In the genomic region with DNA sequence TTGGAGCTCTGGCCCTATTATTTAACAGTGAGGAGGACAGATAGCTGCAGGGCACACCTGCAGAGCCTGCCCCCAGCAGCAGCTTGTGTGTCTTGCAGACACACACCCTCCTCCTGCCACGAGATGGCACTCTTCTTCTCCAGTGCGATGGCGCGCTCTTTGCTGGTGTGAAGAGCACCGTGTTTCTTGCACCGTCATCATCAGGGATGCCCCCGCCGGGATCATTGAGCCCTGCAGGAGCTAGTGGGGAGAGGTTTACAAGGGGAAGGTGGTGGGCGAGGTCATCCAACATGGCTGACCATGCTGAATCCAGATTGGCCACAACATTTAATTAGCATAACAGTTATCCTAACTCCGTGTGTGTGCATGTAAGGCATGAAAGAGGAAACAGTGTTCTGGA, we compare ENCODE assay signal across 8 cellular contexts.
DNase-seq lines count a peak whose midpoint lies in the region; FAIRE-seq and TF ChIP-seq lines count a peak whose summit lies in the region.

No MANE protein-coding gene starts in this region.

- H3K4me2 ChIP-seq in Karpas-422 (ENCODE audit: low read depth, low read length, poor library complexity, severe bottlenecking) = peak overlapping the region; percentile 16
- no peak overlapping the region for H3K4me2 ChIP-seq in osteoblast (ENCODE audit: insufficient read depth, low read length)

- H4K20me1 ChIP-seq in Karpas-422 (ENCODE audit: insufficient read depth, low read depth, low read length) (no peaks in the 10 kb centered on the region), osteoblast (ENCODE audit: insufficient read depth, low read length) (no peaks in the 10 kb centered on the region)

- no peak overlapping the region for H3K27ac ChIP-seq in Karpas-422 (ENCODE audit: low read length)
- no peak overlapping the region for H3K27ac ChIP-seq in osteoblast (ENCODE audit: low read depth, low read length)
- peak overlapping the region; percentile 11 to 47 for H3K27ac ChIP-seq in tibial artery

- DNase-seq in GOT3 (lab: John Stamatoyannopoulos, UW) = peak; percentile 13
- DNase-seq in Karpas-422 = peak; percentile 89
- peak; percentile 67 for DNase-seq in RCC 7860 (ENCODE audit: low spot score)
- DNase-seq in activated T-helper 1 cell treated with anti-CD3 and anti-CD28 coated beads, Interleukin-12 subunit alpha, Interleukin-12 subunit beta, Interleukin-2, Interleukin-4 antibody, amounts not matched to agents 30 ng/mL and 10 ng/mL and 1 ng/mL, durations not matched to agents 14 hours and 24 hours and 36 hours (ENCODE audit: low spot score) = peak; percentile 51
- DNase-seq in foreskin fibroblast = peak; percentile 45 to 79
- peak; percentile 97 for DNase-seq in osteoblast (ENCODE audit: insufficient read length, low spot score, missing footprints)
- DNase-seq in tibial artery = peak; percentile 81 to 90

- peak overlapping the region; percentile 7 for H3K4me3 Mint-ChIP-seq in activated T-helper 1 cell treated with anti-CD3 and anti-CD28 coated beads, Interleukin-12 subunit alpha, Interleukin-12 subunit beta, Interleukin-2, Interleukin-4 antibody, amounts not matched to agents 30 ng/mL and 10 ng/mL and 1 ng/mL, durations not matched to agents 14 hours and 24 hours and 36 hours

- no peak overlapping the region for H3K9ac ChIP-seq in Karpas-422 (ENCODE audit: low read length)

- peaks cover 15% of the 10 kb centered on the region for H3K4me1 ChIP-seq in Karpas-422 (ENCODE audit: low read length)
- no peaks in the 10 kb centered on the region for H3K4me1 ChIP-seq in osteoblast (ENCODE audit: insufficient read depth, low read length)
- peaks cover 0 to 4% (median 0%) of the 10 kb centered on the region in 4 donors for H3K4me1 ChIP-seq in tibial artery

- H3K79me2 ChIP-seq in Karpas-422 (ENCODE audit: low read length) = no peaks in the 10 kb centered on the region
- H3K79me2 ChIP-seq in osteoblast (ENCODE audit: insufficient read depth, low read length) = no peaks in the 10 kb centered on the region

- H3K27me3 Mint-ChIP-seq in activated T-helper 1 cell treated with anti-CD3 and anti-CD28 coated beads, Interleukin-12 subunit alpha, Interleukin-12 subunit beta, Interleukin-2, Interleukin-4 antibody, amounts not matched to agents 30 ng/mL and 10 ng/mL and 1 ng/mL, durations not matched to agents 14 hours and 24 hours and 36 hours (ENCODE audit: insufficient read depth) = peaks cover 16% of the 10 kb centered on the region

- TF ChIP-seq CTCF in foreskin fibroblast (IDR thresholded peaks at IDR 0.05; ENCODE audit: low read depth, low read length) (peak; percentile 70), osteoblast (IDR thresholded peaks at IDR 0.05; ENCODE audit: extremely low read depth, low read depth, low read length) (peak; percentile 85), tibial artery (IDR thresholded peaks at IDR 0.05) (peak; percentile 73 to 84)

- no peak overlapping the region for H2AFZ ChIP-seq in Karpas-422 (ENCODE audit: low read length)
- no peak overlapping the region for H2AFZ ChIP-seq in osteoblast (ENCODE audit: low read length)

- FAIRE-seq in G401.6 (lab: Jason Lieb, UNC) = peak; percentile 49
- FAIRE-seq in RCC 7860 (lab: Jason Lieb, UNC) = no peak

- H3K4me3 ChIP-seq in Karpas-422 (ENCODE audit: low read length) (no peak overlapping the region), foreskin fibroblast (ENCODE audit: low read depth in 1 of 2, low read length in 2 of 2) (no peak overlapping the region), osteoblast (ENCODE audit: insufficient read depth, low read length) (no peak overlapping the region), tibial artery (no peak overlapping the region)

- no peak overlapping the region for H3K27ac Mint-ChIP-seq in activated T-helper 1 cell treated with anti-CD3 and anti-CD28 coated beads, Interleukin-12 subunit alpha, Interleukin-12 subunit beta, Interleukin-2, Interleukin-4 antibody, amounts not matched to agents 30 ng/mL and 10 ng/mL and 1 ng/mL, durations not matched to agents 14 hours and 24 hours and 36 hours

- H3K36me3 ChIP-seq in Karpas-422 (ENCODE audit: insufficient read depth, low read length) (no peaks in the 10 kb centered on the region), osteoblast (ENCODE audit: insufficient read depth, low read length) (peaks cover 68% of the 10 kb centered on the region), tibial artery (peaks cover 42 to 76% (median 74%) of the 10 kb centered on the region in 3 donors)

- no peaks in the 10 kb centered on the region for H3K9me3 ChIP-seq in Karpas-422 (ENCODE audit: low read length)
- H3K9me3 ChIP-seq in osteoblast (ENCODE audit: low read depth, low read length) = no peaks in the 10 kb centered on the region
- no peaks in the 10 kb centered on the region for H3K9me3 ChIP-seq in tibial artery

- peaks cover 6% of the 10 kb centered on the region for H3K4me1 Mint-ChIP-seq in activated T-helper 1 cell treated with anti-CD3 and anti-CD28 coated beads, Interleukin-12 subunit alpha, Interleukin-12 subunit beta, Interleukin-2, Interleukin-4 antibody, amounts not matched to agents 30 ng/mL and 10 ng/mL and 1 ng/mL, durations not matched to agents 14 hours and 24 hours and 36 hours (ENCODE audit: low read depth)

- no peaks in the 10 kb centered on the region for H3K36me3 Mint-ChIP-seq in activated T-helper 1 cell treated with anti-CD3 and anti-CD28 coated beads, Interleukin-12 subunit alpha, Interleukin-12 subunit beta, Interleukin-2, Interleukin-4 antibody, amounts not matched to agents 30 ng/mL and 10 ng/mL and 1 ng/mL, durations not matched to agents 14 hours and 24 hours and 36 hours (ENCODE audit: low read depth)

- H3K27me3 ChIP-seq in Karpas-422 (ENCODE audit: low read length) = no peaks in the 10 kb centered on the region
- H3K27me3 ChIP-seq in osteoblast (ENCODE audit: insufficient read depth, low read length) = no peaks in the 10 kb centered on the region
- H3K27me3 ChIP-seq in tibial artery = no peaks in the 10 kb centered on the region

- H3K9me2 ChIP-seq in Karpas-422 (replicated peaks; ENCODE audit: insufficient read depth, low read length) = no peaks in the 10 kb centered on the region

- H3K9me3 Mint-ChIP-seq in activated T-helper 1 cell treated with anti-CD3 and anti-CD28 coated beads, Interleukin-12 subunit alpha, Interleukin-12 subunit beta, Interleukin-2, Interleukin-4 antibody, amounts not matched to agents 30 ng/mL and 10 ng/mL and 1 ng/mL, durations not matched to agents 14 hours and 24 hours and 36 hours = no peaks in the 10 kb centered on the region

- intact Hi-C loops in activated T-helper 1 cell treated with anti-CD3 and anti-CD28 coated beads, Interleukin-12 subunit alpha, Interleukin-12 subunit beta, Interleukin-2, Interleukin-4 antibody, amounts not matched to agents 30 ng/mL and 10 ng/mL and 1 ng/mL, durations not matched to agents 14 hours and 24 hours and 36 hours (cut with micrococcal nuclease) = loop anchor here (1.0 to 10.0 kb wide), 5 partner anchors 106 to 1986 kb away; a partner anchor contains a TSS
- intact Hi-C loops in tibial artery (cut with DNase I; ENCODE audit: low total_unique reads) = loop anchor here (2.0 to 10.0 kb wide), 3 partner anchors 73 to 359 kb away; no protein-coding TSS in a partner anchor

Comparison
In these comparisons a context has a peak if more than half of its experiments do, and no peak if none do; other contexts are left out.
1. DNase-seq: peak in every context shown above with its lines; median percentile 97 in osteoblast; 89 in Karpas-422; 86 in tibial artery; 67 in RCC 7860; 62 in foreskin fibroblast; 51 in activated T-helper 1 cell treated with anti-CD3 and anti-CD28 coated beads, Interleukin-12 subunit alpha, Interleukin-12 subunit beta, Interleukin-2, Interleukin-4 antibody, amounts not matched to agents 30 ng/mL and 10 ng/mL and 1 ng/mL, durations not matched to agents 14 hours and 24 hours and 36 hours; 13 in GOT3.
2. H3K27ac ChIP-seq: peak in tibial artery (2 of 2); none in Karpas-422 (single experiment) and osteoblast (single experiment).
3. Peak in every context shown above with its lines, with median percentiles within 50 percentile points of each other: CTCF ChIP-seq.